Comparison of ENCODE assay signal across 26 cellular contexts in genomic region chr11:32610926-32611325, GRCh38.
"Had no signal": no experiment of that assay in that cellular context is flagged by ENCODE, and none has a peak within 500 bp of the region (broad histone marks: within the 10 kb centered on the region; RNA-seq: fewer than 3 reads in every experiment).

No MANE protein-coding gene starts in this region.

- ATAC-seq: activated CD8-positive, alpha-beta T cell treated with anti-CD3 and anti-CD28 coated beads for 36 hours; Panc1 had no signal

- H3K27me3 Mint-ChIP-seq: activated CD8-positive, alpha-beta T cell treated with anti-CD3 and anti-CD28 coated beads for 36 hours; activated naive CD4-positive, alpha-beta T cell treated with anti-CD3 and anti-CD28 coated beads, Interleukin-2, amount 50 U/mL, for 24 hours; activated naive CD8-positive, alpha-beta T cell treated with anti-CD3 and anti-CD28 coated beads, Interleukin-2, amount 10 ng/mL, durations not matched to agents 7 days and 5 days; activated T-cell treated with anti-CD3 and anti-CD28 coated beads, Interleukin-2, amount 50 U/mL, for 24 hours had no signal

- H3K4me1 Mint-ChIP-seq: activated naive CD4-positive, alpha-beta T cell treated with anti-CD3 and anti-CD28 coated beads, Interleukin-2, amount 50 U/mL, for 24 hours; activated naive CD8-positive, alpha-beta T cell treated with anti-CD3 and anti-CD28 coated beads, Interleukin-2, amount 10 ng/mL, durations not matched to agents 7 days and 5 days had no signal

- H3K4me3 ChIP-seq: ascending aorta, cardiac muscle cell, SJCRH30 had no signal

- H3K4me3 Mint-ChIP-seq: activated CD4-positive, alpha-beta T cell treated with anti-CD3 and anti-CD28 coated beads, Interleukin-2, amount 10 ng/mL, durations not matched to agents 24 days and 14 days; activated CD8-positive, alpha-beta T cell treated with anti-CD3 and anti-CD28 coated beads for 36 hours; activated naive CD4-positive, alpha-beta T cell treated with anti-CD3 and anti-CD28 coated beads, Interleukin-2, amount 50 U/mL, for 24 hours; activated naive CD8-positive, alpha-beta T cell treated with anti-CD3 and anti-CD28 coated beads, Interleukin-2, amount 10 ng/mL, durations not matched to agents 7 days and 5 days; activated T-cell treated with anti-CD3 and anti-CD28 coated beads, Interleukin-2, amount 50 U/mL, for 24 hours; T-helper 1 cell treated with Interleukin-12 subunit alpha and Interleukin-12 subunit beta and Interleukin-4 antibody, amounts not matched to agents 30 μg/mL and 1 μg/mL, for 36 hours; T-helper 2 cell treated with Interferon-gamma antibody and Interleukin-4, amounts not matched to agents 5 μg/mL and 100 μg/mL, for 36 hours had no signal

- H3K36me3 ChIP-seq: ascending aorta had no signal

- DNase-seq: activated CD4-positive, alpha-beta T cell treated with anti-CD3 and anti-CD28 coated beads, Interleukin-2, amount 10 ng/mL, durations not matched to agents 24 days and 14 days; activated CD4-positive, alpha-beta T cell treated with anti-CD3 and anti-CD28 coated beads, Interleukin-2, amount 50 U/mL, for 4 hours; activated CD8-positive, alpha-beta T cell treated with anti-CD3 and anti-CD28 coated beads for 36 hours; activated gamma-delta T cell; activated naive CD4-positive, alpha-beta T cell treated with Interleukin-2 at 50 U/mL for 16 hours; activated naive CD8-positive, alpha-beta T cell treated with anti-CD3 and anti-CD28 coated beads, Interleukin-2, amount 10 ng/mL, durations not matched to agents 7 days and 5 days; activated T-cell treated with anti-CD3 and anti-CD28 coated beads, Interleukin-2, amount 50 U/mL, for 24 hours; amygdala; MM.1S; MV-4-11; NCI-H1092; NCI-H1436 treated with DMSO at 0.1 percent for 48 hours; NCI-H1694 treated with DMSO at 0.1 percent for 48 hours; NCI-H2029; NCI-H345; NCI-H524 treated with DMSO at 0.1 percent for 48 hours; SHP77; SJCRH30; SK-N-SH had no signal

- H3K9me3 ChIP-seq: ascending aorta, SK-N-SH had no signal

- H3K4me1 ChIP-seq: ascending aorta, SJCRH30 had no signal

- H3K27ac Mint-ChIP-seq: activated CD4-positive, alpha-beta T cell treated with anti-CD3 and anti-CD28 coated beads, Interleukin-2, amount 10 ng/mL, durations not matched to agents 24 days and 14 days; activated CD8-positive, alpha-beta T cell treated with anti-CD3 and anti-CD28 coated beads for 36 hours; activated naive CD4-positive, alpha-beta T cell treated with anti-CD3 and anti-CD28 coated beads, Interleukin-2, amount 50 U/mL, for 24 hours; activated naive CD8-positive, alpha-beta T cell treated with anti-CD3 and anti-CD28 coated beads, Interleukin-2, amount 10 ng/mL, durations not matched to agents 7 days and 5 days; activated T-cell treated with anti-CD3 and anti-CD28 coated beads, Interleukin-2, amount 50 U/mL, for 24 hours; activated T-helper 2 cell treated with anti-CD3 and anti-CD28 coated beads, Interferon-gamma antibody, Interleukin-2, Interleukin-4, amounts not matched to agents 10 μg/mL and 5 μg/mL and 100 μg/mL, durations not matched to agents 14 hours and 24 hours and 36 hours; T-helper 1 cell treated with Interleukin-12 subunit alpha and Interleukin-12 subunit beta and Interleukin-4 antibody, amounts not matched to agents 30 μg/mL and 1 μg/mL, for 36 hours; T-helper 2 cell treated with Interferon-gamma antibody and Interleukin-4, amounts not matched to agents 5 μg/mL and 100 μg/mL, for 36 hours had no signal

- H3K27ac ChIP-seq: ascending aorta, cardiac muscle cell, SJCRH30 had no signal

- H3K27me3 ChIP-seq: ascending aorta, cardiac muscle cell, SJCRH30 had no signal
